In genomic region chr1:27891196-27891889, GRCh38 we compare ENCODE assay signal across 10 cellular contexts. TPM values are rescaled to one million over a fixed set of nuclear protein-coding genes. Genes with fewer than 3 reads are reported as not detected.
DNase-seq lines count a peak whose midpoint lies in the region; ATAC-seq, FAIRE-seq and TF ChIP-seq lines count a peak whose summit lies in the region.
"Had no signal": no experiment of that assay in that cellular context is flagged by ENCODE, and none has a peak within 500 bp of the region (broad histone marks: within the 10 kb centered on the region; RNA-seq: fewer than 3 reads in every experiment).

No MANE protein-coding gene starts in this region.

- H3K27me3 Mint-ChIP-seq in activated naive CD8-positive, alpha-beta T cell treated with anti-CD3 and anti-CD28 coated beads for 36 hours = no peaks in the 10 kb centered on the region

- no peak for TF ChIP-seq POLR2A in prostate gland (IDR thresholded peaks at IDR 0.05)

- H3K4me3 ChIP-seq in skin epidermis (no peak overlapping the region), prostate gland (no peak overlapping the region)
- H3K4me3 ChIP-seq: gastrocnemius medialis had no signal

- H3K27ac ChIP-seq in skin epidermis = peak overlapping the region in 16 of 21 experiments; percentile 1 to 74 (median 40)
- peak overlapping the region in 1 of 2 donors; percentile 19 for H3K27ac ChIP-seq in prostate gland

- no peaks in the 10 kb centered on the region for H3K27me3 ChIP-seq in prostate gland (replicated peaks; ENCODE audit: insufficient read depth)
- H3K27me3 ChIP-seq: gastrocnemius medialis had no signal

- peak; percentile 99 for FAIRE-seq in GM18507 (lab: Jason Lieb, UNC)
- FAIRE-seq: H1 had no signal

- H3K27ac Mint-ChIP-seq in activated naive CD8-positive, alpha-beta T cell treated with anti-CD3 and anti-CD28 coated beads for 36 hours = peak overlapping the region; percentile 86

- WGBS in prostate gland = 71% methylated on average over 7 of the region's 7 CpGs

- peaks cover 3 to 18% of the 10 kb centered on the region in 2 donors for H3K36me3 ChIP-seq in prostate gland

- intact Hi-C loops in prostate gland (cut with DNase I) = no loop called here

- H3K9me3 Mint-ChIP-seq in activated naive CD8-positive, alpha-beta T cell treated with anti-CD3 and anti-CD28 coated beads for 36 hours = no peaks in the 10 kb centered on the region

- peak; percentile 39 for ATAC-seq in HG03139 (IDR thresholded peaks at IDR 0.05; ENCODE audit: unreplicated experiment)
- ATAC-seq in HG03439 (IDR thresholded peaks at IDR 0.05; ENCODE audit: unreplicated experiment) = no peak

- H3K9me3 ChIP-seq in prostate gland = no peaks in the 10 kb centered on the region
- H3K9me3 ChIP-seq: gastrocnemius medialis had no signal

- peaks cover 41% of the 10 kb centered on the region for H3K36me3 Mint-ChIP-seq in activated naive CD8-positive, alpha-beta T cell treated with anti-CD3 and anti-CD28 coated beads for 36 hours

- no peak for DNase-seq in GM18507 (ENCODE audit: extremely low spot score, insufficient read length, low read depth)
- DNase-seq in activated naive CD8-positive, alpha-beta T cell treated with anti-CD3 and anti-CD28 coated beads for 36 hours = no peak
- DNase-seq in prostate gland (ENCODE audit: low spot score) = no peak
- DNase-seq in NCI-H2196 treated with DMSO at 0.1 percent for 48 hours (lab: John Stamatoyannopoulos, UW; ENCODE audit: unreplicated experiment) = no peak
- no peak for DNase-seq in NCI-H187 (lab: John Stamatoyannopoulos, UW)
- DNase-seq: gastrocnemius medialis had no signal

- no peak overlapping the region for H3K4me3 Mint-ChIP-seq in activated naive CD8-positive, alpha-beta T cell treated with anti-CD3 and anti-CD28 coated beads for 36 hours

- H3K4me1 ChIP-seq in prostate gland (replicated peaks) = no peaks in the 10 kb centered on the region
- H3K4me1 ChIP-seq: gastrocnemius medialis had no signal

- TF ChIP-seq CTCF in prostate gland (IDR thresholded peaks at IDR 0.05) = no peak

- peaks cover 47% of the 10 kb centered on the region for H3K4me1 Mint-ChIP-seq in activated naive CD8-positive, alpha-beta T cell treated with anti-CD3 and anti-CD28 coated beads for 36 hours

RNA-seq across cellular contexts. Expression of gene THEMIS2, which starts 19.0 kb away (rescaled TPM):
- 10 to 100 TPM; 18.9 to 19.6 TPM for total RNA-seq in activated naive CD8-positive, alpha-beta T cell treated with anti-CD3 and anti-CD28 coated beads for 36 hours
- 100 to 1,000 TPM in 1 of 2 donors, 1 to 10 TPM in 1; 3.6 to 140 TPM for total RNA-seq in prostate gland

RNA-seq across cellular contexts. Expression of gene RPA2, which starts 23.0 kb away (rescaled TPM):
- total RNA-seq in activated naive CD8-positive, alpha-beta T cell treated with anti-CD3 and anti-CD28 coated beads for 36 hours = 100 to 1,000 TPM in 1 of 2 experiments, 10 to 100 TPM in 1; 89.4 to 102 TPM
- total RNA-seq in prostate gland = 10 to 100 TPM; 52.6 to 60.6 TPM

RNA-seq across cellular contexts. Expression of gene SMPDL3B, which starts 43.5 kb away (rescaled TPM):
- under 1 TPM; 0.92 to 0.97 TPM for total RNA-seq in activated naive CD8-positive, alpha-beta T cell treated with anti-CD3 and anti-CD28 coated beads for 36 hours
- 1 to 10 TPM; 2.0 to 7.7 TPM for total RNA-seq in prostate gland
